In the genomic region with DNA sequence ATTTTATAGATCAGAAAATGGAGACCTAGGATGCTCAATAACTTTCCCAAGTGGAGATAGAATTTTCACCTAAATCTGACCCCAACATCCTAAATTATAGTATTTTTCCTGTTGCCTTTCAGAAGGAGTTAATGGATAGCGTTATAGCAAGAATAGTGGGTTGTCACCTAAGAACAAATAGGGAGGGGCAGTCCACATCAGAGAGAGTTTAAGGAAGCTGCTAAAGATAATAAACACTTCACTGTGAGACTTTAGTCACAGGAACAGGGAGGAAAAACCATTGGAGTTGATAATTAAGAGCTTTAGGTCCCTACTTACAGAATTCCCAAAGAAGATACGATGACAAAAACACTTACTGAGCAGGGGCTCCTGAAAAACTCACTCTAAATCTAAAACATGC, we compare ENCODE assay signal across 6 cellular contexts.
"Had no signal": no experiment of that assay in that cellular context is flagged by ENCODE, and none has a peak within 500 bp of the region (broad histone marks: within the 10 kb centered on the region; RNA-seq: fewer than 3 reads in every experiment).

No MANE protein-coding gene starts in this region.

- ATAC-seq: HepG2, K562 had no signal

- H3K4me3 ChIP-seq: K562 had no signal

- DNase-seq: IMR-90, KBM-7, KG1 had no signal

- H3K27ac ChIP-seq: HL-60 had no signal

- FAIRE-seq: HepG2, K562 had no signal
